ENCODE assay signal across 15 cellular contexts in genomic region chr17:16378631-16379282, GRCh38. TPM values are rescaled to one million over a fixed set of nuclear protein-coding genes. Genes with fewer than 3 reads are reported as not detected.
DNase-seq lines count a peak whose midpoint lies in the region; ATAC-seq, FAIRE-seq and TF ChIP-seq lines count a peak whose summit lies in the region.
"Had no signal": no experiment of that assay in that cellular context is flagged by ENCODE, and none has a peak within 500 bp of the region (broad histone marks: within the 10 kb centered on the region; RNA-seq: fewer than 3 reads in every experiment).

No MANE protein-coding gene starts in this region.

- DNase-seq in ELF-1 (ENCODE audit: low read depth, low spot score) (peak; percentile 59), WTC11 (ENCODE audit: low spot score) (no peak), keratinocyte (ENCODE audit: low read depth, low spot score) (peak; percentile 77), gastrocnemius medialis (no peak), GF-D8 (lab: John Stamatoyannopoulos, UW) (no peak), GOT3 (lab: John Stamatoyannopoulos, UW) (no peak), GDM1 (lab: John Stamatoyannopoulos, UW) (no peak)
- no peak for DNase-seq in activated CD4-positive, alpha-beta T cell treated with anti-CD3 and anti-CD28 coated beads, Interleukin-2, amount 50 U/mL, for 1 hour
- DNase-seq: cortex of kidney; heart right ventricle; Kasumi-1; NCI-H774; stimulated activated CD4-positive, alpha-beta T cell treated with anti-CD3 and anti-CD28 coated beads, Interleukin-15, amount 100 ng/mL, for 24 hours; T-cell had no signal

- H3K4me1 Mint-ChIP-seq in WTC11 = peaks cover 23% of the 10 kb centered on the region

- no peak for TF ChIP-seq CTCF in WTC11 (IDR thresholded peaks at IDR 0.05)
- no peak for TF ChIP-seq CTCF in keratinocyte (optimal IDR thresholded peaks at IDR 0.05 in 1 of 3, IDR thresholded peaks at IDR 0.05 in 1 of 3, conservative IDR thresholded peaks at IDR 0.05 in 1 of 3; ENCODE audit: extremely low read depth in 1 of 3, insufficient read depth in 2 of 3, low read length in 3 of 3)
- TF ChIP-seq CTCF in gastrocnemius medialis (IDR thresholded peaks at IDR 0.05 in 4 of 5, conservative IDR thresholded peaks at IDR 0.05 in 1 of 5) = no peak

- H3K4me2 ChIP-seq in keratinocyte (ENCODE audit: control insufficient read depth, extremely low read depth, insufficient read depth, low read depth, low read length) = peak overlapping the region; percentile 60

- CTCF ChIA-PET in WTC11 (lab: Charles Lee) = interaction anchor here (0.9 to 7.8 kb wide), 4 partner anchors 15 to 93 kb away, joined by 3 to 78 read pairs (median 6); partner anchors contain the start of genes CENPV and TRPV2

- H3K36me3 ChIP-seq in keratinocyte (ENCODE audit: control insufficient read depth in 2 of 2, extremely low read depth in 1 of 2, insufficient read depth in 2 of 2, low read length in 2 of 2) (peaks cover 2 to 6% of the 10 kb centered on the region in 2 experiments), gastrocnemius medialis (peaks cover 0 to 21% of the 10 kb centered on the region in 2 donors)

- FAIRE-seq in keratinocyte (lab: Jason Lieb, UNC) = no peak
- FAIRE-seq: GM12892 had no signal

- no peaks in the 10 kb centered on the region for H3K27me3 Mint-ChIP-seq in WTC11 (ENCODE audit: low read depth)
- H3K27me3 Mint-ChIP-seq: T-cell had no signal

- intact Hi-C loops in gastrocnemius medialis (cut with DNase I; ENCODE audit: low total_unique reads) = no loop called here

- in situ Hi-C loops in gastrocnemius medialis (cut with MboI; ENCODE audit: low sequenced_read_pairs in 4 of 4) = no loop called here

- ATAC-seq in WTC11 (0 out of 2 replicates have a peak, but pooled peaks have one; percentile 4), gastrocnemius medialis (no peak)
- ATAC-seq: heart right ventricle, T-cell had no signal

- peak overlapping the region; percentile 65 for H3K9ac ChIP-seq in keratinocyte (ENCODE audit: control insufficient read depth, extremely low read depth, insufficient read depth, low read length)

- H3K4me3 ChIP-seq in keratinocyte (ENCODE audit: control insufficient read depth in 2 of 3, extremely low read depth in 1 of 3, insufficient read depth in 2 of 3, low read depth in 1 of 3, low read length in 3 of 3) (no peak overlapping the region), gastrocnemius medialis (no peak overlapping the region)
- H3K4me3 ChIP-seq: heart right ventricle had no signal

- no peaks in the 10 kb centered on the region for H3K27me3 ChIP-seq in keratinocyte (ENCODE audit: control insufficient read depth, extremely low read depth, insufficient read depth, low read length)
- H3K27me3 ChIP-seq in gastrocnemius medialis = no peaks in the 10 kb centered on the region
- H3K27me3 ChIP-seq: heart right ventricle had no signal

- POLR2A ChIA-PET in WTC11 (lab: Charles Lee) = interaction anchor here (0.7 kb wide), 1 partner anchor 27 kb away, joined by 3 read pairs; no protein-coding TSS in a partner anchor

- dilution Hi-C loops in keratinocyte (cut with MboI; ENCODE audit: extremely low pct_ligation_motif_present, low sequenced_read_pairs) = no loop called here

- H4K20me1 ChIP-seq in keratinocyte (ENCODE audit: control insufficient read depth, extremely low read depth, insufficient read depth, low read length) = peaks cover 13% of the 10 kb centered on the region

- H3K4me1 ChIP-seq in keratinocyte (ENCODE audit: control insufficient read depth, extremely low read depth, insufficient read depth, low read length) (peaks cover 21% of the 10 kb centered on the region), gastrocnemius medialis (peaks cover 31 to 43% of the 10 kb centered on the region in 2 donors)

- H3K9me3 ChIP-seq in keratinocyte (ENCODE audit: control insufficient read depth, low read depth, low read length) = no peaks in the 10 kb centered on the region
- H3K9me3 ChIP-seq in gastrocnemius medialis = no peaks in the 10 kb centered on the region
- H3K9me3 ChIP-seq: heart right ventricle had no signal

- peaks cover 26% of the 10 kb centered on the region for H3K36me3 Mint-ChIP-seq in WTC11

- H3K9me3 Mint-ChIP-seq in WTC11 = no peaks in the 10 kb centered on the region

- peak overlapping the region; percentile 77 for H3K27ac ChIP-seq in keratinocyte (ENCODE audit: control insufficient read depth, insufficient read depth, low read length)
- H3K27ac ChIP-seq in gastrocnemius medialis = peak overlapping the region; percentile 72 to 94 (median 88)
- H3K27ac ChIP-seq: heart right ventricle had no signal

- peaks cover 19% of the 10 kb centered on the region for H3K79me2 ChIP-seq in keratinocyte (ENCODE audit: control insufficient read depth, insufficient read depth, low read length)

- peak overlapping the region; percentile 57 for H3K27ac Mint-ChIP-seq in WTC11
- H3K27ac Mint-ChIP-seq: T-cell had no signal

- TF ChIP-seq POLR2A in gastrocnemius medialis (IDR thresholded peaks at IDR 0.05) = no peak

- H3K4me3 Mint-ChIP-seq in WTC11 = no peak overlapping the region

- no peaks in the 10 kb centered on the region for H3K9me1 ChIP-seq in keratinocyte (ENCODE audit: control insufficient read depth, extremely low read depth, insufficient read depth, low read length)

- H2AFZ ChIP-seq in keratinocyte (ENCODE audit: control insufficient read depth, low read length) = peak overlapping the region; percentile 30

TF ChIP-seq in WTC11, 78 proteins besides CTCF, POLR2A, EP300 and RAD21:
- TF ChIP-seq IRF1 (CRISPR knock-in tag; IDR thresholded peaks at IDR 0.05) = no peak

RNA-seq across cellular contexts. Expression of gene UBB, which starts 2.1 kb away (rescaled TPM):
- 1,216 to 1,403 TPM (median 1,352 TPM) in 3 replicates for total RNA-seq in WTC11 (2021)
- 533 to 846 TPM (median 762 TPM) in 3 replicates for polyA plus RNA-seq in keratinocyte
- 1,565 TPM for polyA plus RNA-seq in keratinocyte (2011; ENCODE audit: low read depth)
- polyA plus RNA-seq in keratinocyte (2011; cell fraction: cytosol; rRNA removed) = 801 and 945 TPM in 2 replicates
- 771 and 944 TPM in 2 replicates for polyA plus RNA-seq in keratinocyte (2011; cell fraction: nucleus; rRNA removed)
- polyA plus RNA-seq in keratinocyte (2012; ENCODE audit: low replicate concordance) = 1,038 and 1,360 TPM in 2 replicates
- 792 to 880 TPM (median 870 TPM) in 3 replicates for polyA minus RNA-seq in keratinocyte
- 525 TPM for polyA minus RNA-seq in keratinocyte (2011; cell fraction: cytosol; rRNA and poly(A)+ RNA removed)
- polyA minus RNA-seq in keratinocyte (2011; cell fraction: nucleus; rRNA and poly(A)+ RNA removed) = 230 and 326 TPM in 2 replicates
- 1,000 to 10,000 TPM; 1,099 to 1,543 (median 1,420) TPM for total RNA-seq in gastrocnemius medialis

RNA-seq across cellular contexts. Expression of gene CENPV, which starts 25.5 kb away (rescaled TPM):
- total RNA-seq in WTC11 (2021) = 151 to 152 TPM (median 151 TPM) in 3 replicates
- polyA plus RNA-seq in keratinocyte = 0.58 to 1.7 TPM (median 1.5 TPM) in 3 replicates
- not detected for polyA plus RNA-seq in keratinocyte (2011; ENCODE audit: low read depth)
- 0.77 and 1.3 TPM in 2 replicates for polyA plus RNA-seq in keratinocyte (2011; cell fraction: cytosol; rRNA removed)
- polyA plus RNA-seq in keratinocyte (2011; cell fraction: nucleus; rRNA removed) = 0.44 and 0.76 TPM in 2 replicates
- 1.5 and 2.7 TPM in 2 replicates for polyA plus RNA-seq in keratinocyte (2012; ENCODE audit: low replicate concordance)
- 0.20 to 2.4 TPM in 2 of 3 replicates, not detected in the other for polyA minus RNA-seq in keratinocyte
- not detected for polyA minus RNA-seq in keratinocyte (2011; cell fraction: cytosol; rRNA and poly(A)+ RNA removed)
- polyA minus RNA-seq in keratinocyte (2011; cell fraction: nucleus; rRNA and poly(A)+ RNA removed) = 1.6 TPM in 1 of 2 replicates, not detected in the other
- 10 to 100 TPM; 18.3 to 39.4 (median 28.5) TPM for total RNA-seq in gastrocnemius medialis

RNA-seq across cellular contexts. Expression of gene TRPV2, which starts 36.6 kb away (rescaled TPM):
- total RNA-seq in WTC11 (2021) = 3.5 to 4.9 TPM (median 4.3 TPM) in 3 replicates
- 0.05 to 0.09 TPM (median 0.09 TPM) in 3 replicates for polyA plus RNA-seq in keratinocyte
- polyA plus RNA-seq in keratinocyte (2011; ENCODE audit: low read depth) = not detected
- polyA plus RNA-seq in keratinocyte (2011; cell fraction: cytosol; rRNA removed) = 0.18 and 0.32 TPM in 2 replicates
- 0.31 and 0.56 TPM in 2 replicates for polyA plus RNA-seq in keratinocyte (2011; cell fraction: nucleus; rRNA removed)
- polyA plus RNA-seq in keratinocyte (2012; ENCODE audit: low replicate concordance) = 0.49 TPM in 1 of 2 replicates, not detected in the other
- polyA minus RNA-seq in keratinocyte = 0.49 to 0.64 TPM in 2 of 3 replicates, not detected in the other
- polyA minus RNA-seq in keratinocyte (2011; cell fraction: cytosol; rRNA and poly(A)+ RNA removed) = not detected
- not detected in 2 replicates for polyA minus RNA-seq in keratinocyte (2011; cell fraction: nucleus; rRNA and poly(A)+ RNA removed)
- total RNA-seq in gastrocnemius medialis = 1 to 10 TPM; 2.9 to 4.4 (median 3.4) TPM

Comparison
In these comparisons a context has a peak if more than half of its experiments do, and no peak if none do; other contexts are left out.
1. DNase-seq: peak in ELF-1 (single experiment) and keratinocyte (single experiment); none in WTC11 (single experiment), gastrocnemius medialis (0 of 2), GF-D8 (single experiment), activated CD4-positive, alpha-beta T cell treated with anti-CD3 and anti-CD28 coated beads, Interleukin-2, amount 50 U/mL, for 1 hour (single experiment), GOT3 (single experiment) and GDM1 (single experiment).